ENCODE assay signal across 14 cellular contexts in genomic region chr17:55705847-55706246, GRCh38. TPM values are rescaled to one million over a fixed set of nuclear protein-coding genes. Genes with fewer than 3 reads are reported as not detected.
DNase-seq lines count a peak whose midpoint lies in the region; ATAC-seq, FAIRE-seq and TF ChIP-seq lines count a peak whose summit lies in the region.
"Had no signal": no experiment of that assay in that cellular context is flagged by ENCODE, and none has a peak within 500 bp of the region (broad histone marks: within the 10 kb centered on the region; RNA-seq: fewer than 3 reads in every experiment).

No MANE protein-coding gene starts in this region.

- H3F3A ChIP-seq in PC-3 (ENCODE audit: low read length, unreplicated experiment) = no peaks in the 10 kb centered on the region

- CTCF ChIA-PET in A549 (lab: Yijun Ruan, JAX) = interaction anchor here (4.6 kb wide), 1 partner anchor 13 kb away, joined by 22 read pairs; no protein-coding TSS in a partner anchor
- CTCF ChIA-PET in PC-3 (lab: Charles Lee) = no interaction called here

- no peak for TF ChIP-seq EP300 in A549 (IDR thresholded peaks at IDR 0.05)

- no TSS peak for BruUV-seq in PC-3 (replicated peaks; lab: Mats Ljungman, UMichigan)

- TF ChIP-seq POLR2A in A549 (IDR thresholded peaks at IDR 0.05; ENCODE audit: low read length) = no peak

- no peak overlapping the region for H2AFZ ChIP-seq in PC-3 (ENCODE audit: low read length)

- TF ChIP-seq RAD21 in A549 (conservative IDR thresholded peaks at IDR 0.05 in 1 of 2, IDR thresholded peaks at IDR 0.05 in 1 of 2) = no peak

- H3K9me3 ChIP-seq in A549 (no peaks in the 10 kb centered on the region), PC-3 (ENCODE audit: low read length) (no peaks in the 10 kb centered on the region)
- H3K9me3 ChIP-seq: neutrophil had no signal

- H3K36me3 ChIP-seq in PC-3 (ENCODE audit: low read depth, low read length) = no peaks in the 10 kb centered on the region
- H3K36me3 ChIP-seq: neutrophil had no signal

- peak; percentile 76 to 79; a peak in 5 of 6 replicates for ATAC-seq in A549
- ATAC-seq in GM18870 (IDR thresholded peaks at IDR 0.05; ENCODE audit: unreplicated experiment) = peak; percentile 97
- peak; percentile 92 for ATAC-seq in HG03060 (IDR thresholded peaks at IDR 0.05; ENCODE audit: low read depth, unreplicated experiment)
- peak; percentile 95 for ATAC-seq in PC-3
- no peak for ATAC-seq in Right ventricle myocardium superior (ENCODE audit: poor library complexity)
- ATAC-seq in omental fat pad (ENCODE audit: low FRiP score) = no peak
- ATAC-seq: activated CD8-positive, alpha-beta T cell treated with anti-CD3 and anti-CD28 coated beads, Interleukin-2, amount 10 ng/mL, durations not matched to agents 7 days and 5 days had no signal

- H3K4me3 ChIP-seq in A549 (no peak overlapping the region), PC-3 (ENCODE audit: low read length) (no peak overlapping the region)

- H3K27me3 ChIP-seq in PC-3 (ENCODE audit: low read length) = peaks cover 6% of the 10 kb centered on the region; the same call in 1 of the 2 replicates
- H3K27me3 ChIP-seq: neutrophil had no signal

- TF ChIP-seq CTCF in A549 (IDR thresholded peaks at IDR 0.05) (no peak), PC-3 (conservative IDR thresholded peaks at IDR 0.05; ENCODE audit: low read depth, low read length) (no peak), omental fat pad (IDR thresholded peaks at IDR 0.05) (no peak)

- FAIRE-seq in A549 (lab: Jason Lieb, UNC) = peak; percentile 76
- FAIRE-seq: GM19239 had no signal

- no peak overlapping the region for H3K9ac ChIP-seq in PC-3 (ENCODE audit: low read length)

- H3K4me1 ChIP-seq in A549 = peaks cover 15% of the 10 kb centered on the region
- peaks cover 29% of the 10 kb centered on the region for H3K4me1 ChIP-seq in PC-3 (ENCODE audit: insufficient read depth, low read length)

- POLR2A ChIA-PET in A549 (lab: Yijun Ruan, JAX) (no interaction called here), PC-3 (lab: Charles Lee; ENCODE audit: unreplicated experiment) (no interaction called here)

- no peaks in the 10 kb centered on the region for H3K79me2 ChIP-seq in PC-3 (ENCODE audit: low read length)

- no peaks in the 10 kb centered on the region for H3K9me2 ChIP-seq in PC-3 (replicated peaks; ENCODE audit: low read length)

- intact Hi-C loops in PC-3 (cut with micrococcal nuclease) = loop anchor here (5.0 kb wide), 1 partner anchor 46 kb away; the partner anchor contains the start of gene PCTP
- intact Hi-C loops in Right ventricle myocardium superior (cut with DNase I) = no loop called here

- peak; percentile 16 to 48 for DNase-seq in A549 (ENCODE audit: low read depth in 1 of 2, low spot score in 1 of 2)
- DNase-seq in PC-3 = peak; percentile 82
- DNase-seq in activated naive CD4-positive, alpha-beta T cell treated with anti-CD3 and anti-CD28 coated beads, Interleukin-2, amount 50 U/mL, for 16 hours = no peak
- DNase-seq in Right ventricle myocardium superior = no peak
- DNase-seq in omental fat pad (ENCODE audit: low spot score) = no peak
- no peak for DNase-seq in CD1c-positive myeloid dendritic cell (ENCODE audit: extremely low spot score)
- DNase-seq: ACHN; activated CD8-positive, alpha-beta T cell treated with anti-CD3 and anti-CD28 coated beads, Interleukin-2, amount 10 ng/mL, durations not matched to agents 7 days and 5 days; NCI-H82; T-helper 1 cell had no signal

- H4K20me1 ChIP-seq in PC-3 (ENCODE audit: low read length) = no peaks in the 10 kb centered on the region

- H3K4me2 ChIP-seq in A549 (peak overlapping the region; percentile 49), PC-3 (ENCODE audit: low read length) (0 out of 2 replicates have a peak overlapping the region, but pooled peaks have one; percentile 6)

- no peak overlapping the region for H3K27ac ChIP-seq in A549
- H3K27ac ChIP-seq in PC-3 (ENCODE audit: low read length) = no peak overlapping the region
- H3K27ac ChIP-seq: neutrophil had no signal

TF ChIP-seq in A549, 52 proteins besides CTCF, POLR2A, EP300 and RAD21:
- peak; percentile 25 for TF ChIP-seq MAFK (IDR thresholded peaks at IDR 0.05; ENCODE audit: partially characterized antibody)
- TF ChIP-seq CEBPB (IDR thresholded peaks at IDR 0.05) = peak; percentile 10 to 22; a peak in 1 of 4 replicates
- peak; percentile 76 for TF ChIP-seq FOSL2 (IDR thresholded peaks at IDR 0.05)
- TF ChIP-seq FOSL2 (CRISPR knock-in tag; IDR thresholded peaks at IDR 0.05) = peak; percentile 82
- TF ChIP-seq REST (IDR thresholded peaks at IDR 0.05) = no peak

RNA-seq across cellular contexts. Expression of gene TMEM100, which starts 16.8 kb away (rescaled TPM):
- polyA plus RNA-seq in A549 (2011; rRNA removed) = 0.07 TPM in 1 of 2 replicates, not detected in the other
- not detected in 2 replicates for polyA plus RNA-seq in A549 (2012; cell fraction: cytosol; rRNA removed)
- not detected in 2 replicates for polyA plus RNA-seq in A549 (2012; cell fraction: nucleus; rRNA removed)
- not detected in 3 replicates for polyA plus RNA-seq in A549 (2017; fragmentation: RNase III; extraction: RNeasy Plus Mini Kit Qiagen cat#74134 plus additional on column Dnase treatment)
- not detected in 2 replicates for polyA minus RNA-seq in A549 (2011; rRNA and poly(A)+ RNA removed)
- total RNA-seq in PC-3 (2014; rRNA removed) = not detected in 2 replicates
- total RNA-seq in Right ventricle myocardium superior = 15.5 TPM
- total RNA-seq in omental fat pad = 100 to 1,000 TPM in 1 of 4 donors, 10 to 100 TPM in 3; 15.1 to 127 (median 43.6) TPM
- total RNA-seq: activated CD8-positive, alpha-beta T cell treated with anti-CD3 and anti-CD28 coated beads, Interleukin-2, amount 10 ng/mL, durations not matched to agents 7 days and 5 days had no signal

RNA-seq across cellular contexts. Expression of gene PCTP, which starts 45.0 kb away (rescaled TPM):
- polyA plus RNA-seq in A549 (2011; rRNA removed) (28.0 and 31.5 TPM in 2 replicates), A549 (2017; fragmentation: RNase III; extraction: RNeasy Plus Mini Kit Qiagen cat#74134 plus additional on column Dnase treatment) (16.6 to 17.5 TPM (median 17.1 TPM) in 3 replicates)
- 18.1 and 18.3 TPM in 2 replicates for polyA plus RNA-seq in A549 (2012; cell fraction: cytosol; rRNA removed)
- 6.1 and 11.4 TPM in 2 replicates for polyA plus RNA-seq in A549 (2012; cell fraction: nucleus; rRNA removed)
- polyA minus RNA-seq in A549 (2011; rRNA and poly(A)+ RNA removed) = 15.6 and 20.7 TPM in 2 replicates
- total RNA-seq in PC-3 (2014; rRNA removed) (15.4 and 17.6 TPM in 2 replicates), Right ventricle myocardium superior (19.1 TPM), omental fat pad (10 to 100 TPM; 16.0 to 41.9 (median 25.0) TPM)

Comparison
In these comparisons a context has a peak if more than half of its experiments do, and no peak if none do; other contexts are left out.
1. ATAC-seq: peak in A549 (2 of 2), GM18870 (single experiment), HG03060 (single experiment) and PC-3 (single experiment); none in Right ventricle myocardium superior (single experiment) and omental fat pad (single experiment).
2. DNase-seq: peak in A549 (2 of 2) and PC-3 (single experiment); none in activated naive CD4-positive, alpha-beta T cell treated with anti-CD3 and anti-CD28 coated beads, Interleukin-2, amount 50 U/mL, for 16 hours (single experiment), Right ventricle myocardium superior (single experiment), omental fat pad (single experiment) and CD1c-positive myeloid dendritic cell (single experiment).
3. RNA of gene TMEM100, which starts 16.8 kb away (total RNA-seq): 15.1 to 127 TPM in omental fat pad and 15.5 TPM in Right ventricle myocardium superior (single experiment); not detected in PC-3; every median in the first group is over 10 times any median in the second.